In genomic region chr13:33445476-33445875, GRCh38 we compare ENCODE assay signal across 1 cellular context.
TF ChIP-seq lines count a peak whose summit lies in the region.

No MANE protein-coding gene starts in this region.

TF ChIP-seq in HepG2, 621 proteins besides CTCF, POLR2A, EP300 and RAD21:
- TF ChIP-seq ZNF282 (IDR thresholded peaks at IDR 0.05; ENCODE audit: partially characterized antibody) (no peak), FOXP1 (IDR thresholded peaks at IDR 0.05) (no peak), FOXP1 (CRISPR knock-in tag; IDR thresholded peaks at IDR 0.05) (peak; percentile 1; the same call in 1 of the 2 replicates)
